8 cellular contexts compared by ENCODE assay signal in the genomic region with DNA sequence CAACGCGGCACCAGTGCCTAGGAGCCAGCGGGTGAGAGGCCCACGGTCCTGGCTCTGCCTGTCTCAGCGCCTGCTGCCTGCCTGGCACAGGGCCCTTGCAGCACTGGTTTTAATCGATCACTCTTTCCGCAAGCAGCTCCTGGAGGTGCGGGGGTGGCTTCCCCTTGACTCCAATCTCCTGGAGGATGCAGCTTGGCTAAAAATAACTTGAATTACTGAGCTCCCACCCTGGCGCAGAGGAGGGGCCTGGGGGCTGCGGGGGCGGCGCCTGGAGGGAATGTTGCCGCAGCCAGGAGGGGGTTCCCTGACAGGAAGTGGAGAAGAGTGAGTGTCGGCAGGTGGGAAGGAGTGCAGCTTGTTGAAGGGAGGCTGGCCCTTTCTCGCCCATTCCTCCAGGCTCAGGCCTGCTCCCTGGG. TPM values are rescaled to one million over a fixed set of nuclear protein-coding genes. Genes with fewer than 3 reads are reported as not detected.
A peak's percentile ranks its signal among the peaks of the same experiment; 100 is the strongest.
DNase-seq lines count a peak whose midpoint lies in the region; ATAC-seq and TF ChIP-seq lines count a peak whose summit lies in the region.

No MANE protein-coding gene starts in this region.

- POLR2A ChIA-PET in HEK293T (lab: Yijun Ruan, JAX) = interaction anchor here (0.9 to 3.7 kb wide), 4 partner anchors 9 to 149 kb away, joined by 3 to 21 read pairs (median 4); a partner anchor contains a TSS

- H3K36me3 Mint-ChIP-seq in T-helper 2 cell treated with Interferon-gamma antibody and Interleukin-4, amounts not matched to agents 5 μg/mL and 100 μg/mL, for 36 hours (ENCODE audit: low read depth) = no peaks in the 10 kb centered on the region

- no peaks in the 10 kb centered on the region for H3K36me3 ChIP-seq in upper lobe of right lung

- in situ Hi-C loops in astrocyte of the spinal cord (cut with HindIII; ENCODE audit: low sequenced_read_pairs) = no loop called here

- ATAC-seq in upper lobe of right lung (peak; percentile 24), GM19452 (IDR thresholded peaks at IDR 0.05; ENCODE audit: unreplicated experiment) (no peak), GM21528 (IDR thresholded peaks at IDR 0.05; ENCODE audit: low FRiP score, unreplicated experiment) (no peak)

- no peaks in the 10 kb centered on the region for H3K9me3 Mint-ChIP-seq in T-helper 2 cell treated with Interferon-gamma antibody and Interleukin-4, amounts not matched to agents 5 μg/mL and 100 μg/mL, for 36 hours

- intact Hi-C loops in upper lobe of right lung (cut with DNase I) = no loop called here

- H3K4me1 Mint-ChIP-seq in T-helper 2 cell treated with Interferon-gamma antibody and Interleukin-4, amounts not matched to agents 5 μg/mL and 100 μg/mL, for 36 hours (ENCODE audit: low read depth) = peaks cover 11% of the 10 kb centered on the region

- CTCF ChIA-PET in HEK293T (lab: Yijun Ruan, JAX) = interaction anchor here (1.0 to 3.5 kb wide), 4 partner anchors 31 to 139 kb away, joined by 6 to 31 read pairs (median 13); no protein-coding TSS in a partner anchor

- H3K4me3 ChIP-seq in astrocyte of the spinal cord (ENCODE audit: low read depth, low read length) (no peak overlapping the region), upper lobe of right lung (no peak overlapping the region)

- H3K4me3 Mint-ChIP-seq in T-helper 2 cell treated with Interferon-gamma antibody and Interleukin-4, amounts not matched to agents 5 μg/mL and 100 μg/mL, for 36 hours = peak overlapping the region; percentile 34

- no peaks in the 10 kb centered on the region for H3K27me3 Mint-ChIP-seq in T-helper 2 cell treated with Interferon-gamma antibody and Interleukin-4, amounts not matched to agents 5 μg/mL and 100 μg/mL, for 36 hours (ENCODE audit: low read depth)

- no peak for DNase-seq in T-helper 2 cell treated with Interferon-gamma antibody and Interleukin-4, amounts not matched to agents 5 μg/mL and 100 μg/mL, for 36 hours (ENCODE audit: low spot score)
- no peak for DNase-seq in T-helper 2 cell
- DNase-seq in astrocyte of the spinal cord (ENCODE audit: low read depth, low spot score) = peak; percentile 47
- DNase-seq in kidney glomerular epithelial cell (lab: John Stamatoyannopoulos, UW) = peak; percentile 60
- peak; percentile 70 for DNase-seq in upper lobe of right lung
- DNase-seq in HEK293T (ENCODE audit: extremely low spot score) = no peak

- H3K9me3 ChIP-seq in upper lobe of right lung = no peaks in the 10 kb centered on the region

- TF ChIP-seq CTCF in astrocyte of the spinal cord (IDR thresholded peaks at IDR 0.05; ENCODE audit: low read depth, low read length) = no peak
- TF ChIP-seq CTCF in upper lobe of right lung (IDR thresholded peaks at IDR 0.05) = no peak

- peak overlapping the region; percentile 42 for H3K27ac ChIP-seq in upper lobe of right lung

- H3K27me3 ChIP-seq in upper lobe of right lung = no peaks in the 10 kb centered on the region

- peak overlapping the region; percentile 20 for H3K27ac Mint-ChIP-seq in T-helper 2 cell treated with Interferon-gamma antibody and Interleukin-4, amounts not matched to agents 5 μg/mL and 100 μg/mL, for 36 hours

- H3K4me1 ChIP-seq in upper lobe of right lung = peaks cover 14% of the 10 kb centered on the region

TF ChIP-seq in HEK293T, 16 proteins besides CTCF, POLR2A, EP300 and RAD21:
- TF ChIP-seq CTBP1 (IDR thresholded peaks at IDR 0.05; ENCODE audit: borderline replicate concordance) (no peak), ARNT (IDR thresholded peaks at IDR 0.05) (no peak), SUZ12 (IDR thresholded peaks at IDR 0.05) (no peak), SP1 (IDR thresholded peaks at IDR 0.05) (no peak), NFRKB (IDR thresholded peaks at IDR 0.05) (no peak), FOXK2 (IDR thresholded peaks at IDR 0.05) (no peak), LEF1 (IDR thresholded peaks at IDR 0.05; ENCODE audit: borderline replicate concordance) (no peak), TARDBP (IDR thresholded peaks at IDR 0.05) (no peak), ZNF384 (IDR thresholded peaks at IDR 0.05) (no peak), HDGF (IDR thresholded peaks at IDR 0.05; ENCODE audit: borderline replicate concordance) (no peak)

RNA-seq across cellular contexts. Expression of a gene that starts 9.9 kb away (rescaled TPM):
- 810 TPM for total RNA-seq in upper lobe of right lung

RNA-seq across cellular contexts. Expression of a gene that starts 22.2 kb away (rescaled TPM):
- total RNA-seq in upper lobe of right lung = 26.5 TPM

RNA-seq across cellular contexts. Expression of a gene that starts 30.7 kb away (rescaled TPM):
- 17.9 TPM for total RNA-seq in upper lobe of right lung

RNA-seq across cellular contexts. Expression of a gene that starts 31.7 kb away (rescaled TPM):
- total RNA-seq in upper lobe of right lung = 55.9 TPM

RNA-seq across cellular contexts. Expression of a gene that starts 38.3 kb away (rescaled TPM):
- total RNA-seq in upper lobe of right lung = 37.1 TPM

Comparison
In these comparisons a context has a peak if more than half of its experiments do, and no peak if none do; other contexts are left out.
1. DNase-seq: peak in astrocyte of the spinal cord (single experiment), kidney glomerular epithelial cell (single experiment) and upper lobe of right lung (single experiment); none in T-helper 2 cell treated with Interferon-gamma antibody and Interleukin-4, amounts not matched to agents 5 μg/mL and 100 μg/mL, for 36 hours (single experiment), T-helper 2 cell (0 of 5) and HEK293T (single experiment).